ENCODE assay signal across 9 cellular contexts in genomic region chr15:99252326-99252725, GRCh38. TPM values are rescaled to one million over a fixed set of nuclear protein-coding genes. Genes with fewer than 3 reads are reported as not detected.
DNase-seq lines count a peak whose midpoint lies in the region; ATAC-seq, FAIRE-seq and TF ChIP-seq lines count a peak whose summit lies in the region.
"Had no signal": no experiment of that assay in that cellular context is flagged by ENCODE, and none has a peak within 500 bp of the region (broad histone marks: within the 10 kb centered on the region; RNA-seq: fewer than 3 reads in every experiment).

No MANE protein-coding gene starts in this region.

- H3K4me3 Mint-ChIP-seq in CD4-positive, alpha-beta memory T cell, result peak overlapping the region; percentile 84 to 96 (median 92)

- H3K36me3 ChIP-seq in CD4-positive, alpha-beta memory T cell (ENCODE audit: insufficient read depth, low read length), result no peaks in the 10 kb centered on the region
- 0 out of 2 replicates have a peak, but pooled peaks cover 6% of the 10 kb centered on the region for H3K36me3 ChIP-seq in KOPT-K1 (ENCODE audit: insufficient read depth, low read length)
- no peaks in the 10 kb centered on the region for H3K36me3 ChIP-seq in duodenal mucosa (ENCODE audit: control insufficient read depth in 1 of 2, insufficient read depth in 2 of 2, low read length in 2 of 2)
- H3K36me3 ChIP-seq in neuron (ENCODE audit: insufficient read depth, low read length), result no peaks in the 10 kb centered on the region

- intact Hi-C loops in CD4-positive, alpha-beta memory T cell (cut with micrococcal nuclease), result loop anchor here (5.0 kb wide), 2 partner anchors 605 to 670 kb away; partner anchors contain the start of gene IGF1R
- intact Hi-C loops in head of caudate nucleus (cut with DNase I), result loop anchor here (10.0 kb wide), 1 partner anchor 482 kb away; the partner anchor contains the start of gene LYSMD4

- no peaks in the 10 kb centered on the region for H3K9me3 ChIP-seq in CD4-positive, alpha-beta memory T cell (ENCODE audit: control insufficient read depth in 1 of 2, low read length in 2 of 2)
- H3K9me3 ChIP-seq in KOPT-K1 (ENCODE audit: insufficient read depth, low read length, poor library complexity, severe bottlenecking) (no peaks in the 10 kb centered on the region), duodenal mucosa (ENCODE audit: control insufficient read depth in 1 of 2, low read length in 2 of 2) (no peaks in the 10 kb centered on the region), neuron (ENCODE audit: low read length) (no peaks in the 10 kb centered on the region)

- FAIRE-seq in D721Med (lab: Jason Lieb, UNC), result no peak
- FAIRE-seq: TTC549 had no signal

- peaks cover 12 to 13% of the 10 kb centered on the region in 2 donors for H3K36me3 Mint-ChIP-seq in CD4-positive, alpha-beta memory T cell

- H3K27ac ChIP-seq in CD4-positive, alpha-beta memory T cell (ENCODE audit: low read depth, low read length), result no peak overlapping the region
- H3K27ac ChIP-seq in KOPT-K1 (ENCODE audit: low read depth, low read length, poor library complexity, severe bottlenecking) (peak overlapping the region; percentile 63), duodenal mucosa (ENCODE audit: low read depth, low read length) (no peak overlapping the region)

- H3K4me3 ChIP-seq in CD4-positive, alpha-beta memory T cell (ENCODE audit: low read length in 2 of 2), result peak overlapping the region; percentile 73 to 74
- H3K4me3 ChIP-seq in duodenal mucosa (ENCODE audit: low read depth in 1 of 2, low read length in 2 of 2) (peak overlapping the region; percentile 84 to 85), neuron (ENCODE audit: low read length) (peak overlapping the region; percentile 64)

- H3K27ac Mint-ChIP-seq in CD4-positive, alpha-beta memory T cell, result peak overlapping the region in 3 of 7 donors; percentile 86 to 92 (median 89)

- H3K27me3 ChIP-seq in CD4-positive, alpha-beta memory T cell (ENCODE audit: insufficient read depth, low read length), result no peaks in the 10 kb centered on the region
- no peaks in the 10 kb centered on the region for H3K27me3 ChIP-seq in duodenal mucosa (ENCODE audit: control insufficient read depth in 1 of 2, insufficient read depth in 2 of 2, low read length in 2 of 2)
- no peaks in the 10 kb centered on the region for H3K27me3 ChIP-seq in neuron (ENCODE audit: insufficient read depth, low read length)

- H3K4me1 ChIP-seq in CD4-positive, alpha-beta memory T cell (ENCODE audit: insufficient read depth, low read length), result peaks cover 31% of the 10 kb centered on the region
- H3K4me1 ChIP-seq in duodenal mucosa (ENCODE audit: control insufficient read depth in 1 of 2, insufficient read depth in 2 of 2, low read length in 2 of 2), result peaks cover 29 to 30% of the 10 kb centered on the region in 2 donors
- peaks cover 15% of the 10 kb centered on the region for H3K4me1 ChIP-seq in neuron (ENCODE audit: insufficient read depth, low read length)

- no peak for DNase-seq in CD4-positive, alpha-beta memory T cell
- no peak for DNase-seq in NCI-H510A treated with DMSO at 0.1 percent for 48 hours (lab: John Stamatoyannopoulos, UW)
- DNase-seq in head of caudate nucleus, result no peak
- no peak for DNase-seq in D721Med (ENCODE audit: insufficient read length, low spot score)

- no peak for TF ChIP-seq CTCF in D721Med (IDR thresholded peaks at IDR 0.05; ENCODE audit: insufficient read depth, missing control alignments)

- peaks cover 17 to 33% (median 29%) of the 10 kb centered on the region in 4 donors for H3K4me1 Mint-ChIP-seq in CD4-positive, alpha-beta memory T cell

- peaks cover 0 to 5% (median 0%) of the 10 kb centered on the region in 8 donors for H3K9me3 Mint-ChIP-seq in CD4-positive, alpha-beta memory T cell

- peak overlapping the region; percentile 88 for H2AFZ ChIP-seq in neuron (ENCODE audit: low read depth, low read length)

- no peaks in the 10 kb centered on the region for H3K27me3 Mint-ChIP-seq in CD4-positive, alpha-beta memory T cell

- peak overlapping the region; percentile 73 to 86 for H3K9ac ChIP-seq in duodenal mucosa (ENCODE audit: low read depth in 1 of 2, low read length in 2 of 2)

- POLR2A ChIA-PET in CD4-positive, alpha-beta memory T cell (lab: Charles Lee; ENCODE audit: partially characterized antibody), result interaction anchor here (1.0 to 1.5 kb wide), 5 partner anchors 9 to 673 kb away, joined by 3 to 7 read pairs (median 3); no protein-coding TSS in a partner anchor

- ATAC-seq in GM21786 (IDR thresholded peaks at IDR 0.05; ENCODE audit: unreplicated experiment), result no peak

- CTCF ChIA-PET in CD4-positive, alpha-beta memory T cell (lab: Charles Lee; ENCODE audit: partially characterized antibody), result interaction anchor here (1.2 to 2.1 kb wide), 2 partner anchors 20 to 452 kb away, joined by 4 to 6 read pairs; no protein-coding TSS in a partner anchor

RNA-seq across cellular contexts. Expression of gene LRRC28, which starts 1.0 kb away (rescaled TPM):
- total RNA-seq in CD4-positive, alpha-beta memory T cell, result 10 to 100 TPM; 16.4 to 19.2 TPM
- 10 to 100 TPM; 19.1 to 27.1 TPM for polyA plus RNA-seq in CD4-positive, alpha-beta memory T cell

RNA-seq across cellular contexts. Expression of gene TTC23, which starts 2.9 kb away (rescaled TPM):
- total RNA-seq in CD4-positive, alpha-beta memory T cell, result under 1 TPM; 0.67 to 0.79 TPM
- polyA plus RNA-seq in CD4-positive, alpha-beta memory T cell, result under 1 TPM in 1 of 2 donors, not detected in 1; 0.45 TPM
